In genomic region chr3:99586680-99587079, GRCh38 we compare ENCODE assay signal across 24 cellular contexts. TPM values are rescaled to one million over a fixed set of nuclear protein-coding genes. Genes with fewer than 3 reads are reported as not detected.
DNase-seq lines count a peak whose midpoint lies in the region; ATAC-seq and TF ChIP-seq lines count a peak whose summit lies in the region.
"Had no signal": no experiment of that assay in that cellular context is flagged by ENCODE, and none has a peak within 500 bp of the region (broad histone marks: within the 10 kb centered on the region; RNA-seq: fewer than 3 reads in every experiment).

No MANE protein-coding gene starts in this region.

- H3K27me3 Mint-ChIP-seq in MCF 10A (ENCODE audit: insufficient read depth, unreplicated experiment): no peaks in the 10 kb centered on the region

- H3K27ac ChIP-seq in breast epithelium (no peak overlapping the region), thoracic aorta (no peak overlapping the region), gastrocnemius medialis (no peak overlapping the region), adrenal gland (no peak overlapping the region)
- H3K27ac ChIP-seq: neutrophil had no signal

- no peak for ATAC-seq in thoracic aorta (ENCODE audit: insufficient number of reproducible peaks, low FRiP score, low read depth)
- no peak for ATAC-seq in gastrocnemius medialis
- ATAC-seq: activated T-cell treated with anti-CD3 and anti-CD28 coated beads, Interleukin-2, amount 50 U/mL, for 4 hours; HepG2 had no signal

- no peak for TF ChIP-seq POLR2A in breast epithelium (IDR thresholded peaks at IDR 0.05)
- no peak for TF ChIP-seq POLR2A in gastrocnemius medialis (IDR thresholded peaks at IDR 0.05)
- no peak for TF ChIP-seq POLR2A in adrenal gland (IDR thresholded peaks at IDR 0.05)

- H3K27ac Mint-ChIP-seq in MCF 10A (ENCODE audit: low read depth, unreplicated experiment): no peak overlapping the region
- H3K27ac Mint-ChIP-seq: memory B cell had no signal

- H3K9me3 ChIP-seq in breast epithelium (no peaks in the 10 kb centered on the region), thoracic aorta (no peaks in the 10 kb centered on the region), gastrocnemius medialis (no peaks in the 10 kb centered on the region), adrenal gland (replicated peaks in 1 of 3) (no peaks in the 10 kb centered on the region)
- H3K9me3 ChIP-seq: neutrophil had no signal

- no peaks in the 10 kb centered on the region for H3K9me3 Mint-ChIP-seq in MCF 10A (ENCODE audit: unreplicated experiment)
- H3K9me3 Mint-ChIP-seq: activated T-cell treated with anti-CD3 and anti-CD28 coated beads, Interleukin-2, amount 50 U/mL, for 4 hours had no signal

- BruUV-seq in MCF 10A (replicated peaks; lab: Mats Ljungman, UMichigan): no TSS peak

- no peaks in the 10 kb centered on the region for H3K4me1 Mint-ChIP-seq in MCF 10A (ENCODE audit: insufficient read depth, unreplicated experiment)
- H3K4me1 Mint-ChIP-seq: memory B cell had no signal

- CTCF ChIA-PET in MCF 10A (lab: Yijun Ruan, JAX): interaction anchor here (0.6 to 0.7 kb wide), 2 partner anchors 51 to 442 kb away, joined by 3 to 4 read pairs; partner anchors contain the start of gene COL8A1

- 56 to 59% (median 57%) methylated on average over 3 of the region's 3 CpGs for WGBS in adrenal gland, 4 donors

- no peaks in the 10 kb centered on the region for H3K36me3 ChIP-seq in breast epithelium
- H3K36me3 ChIP-seq in thoracic aorta: no peaks in the 10 kb centered on the region
- no peaks in the 10 kb centered on the region for H3K36me3 ChIP-seq in gastrocnemius medialis
- no peaks in the 10 kb centered on the region for H3K36me3 ChIP-seq in adrenal gland (replicated peaks in 1 of 2)
- H3K36me3 ChIP-seq: neutrophil had no signal

- POLR2A ChIA-PET in MCF 10A (lab: Yijun Ruan, JAX): no interaction called here

- H3K36me3 Mint-ChIP-seq in MCF 10A (ENCODE audit: insufficient read depth, unreplicated experiment): no peaks in the 10 kb centered on the region
- H3K36me3 Mint-ChIP-seq: memory B cell had no signal

- no peak for TF ChIP-seq CTCF in MCF 10A (IDR thresholded peaks at IDR 0.05; ENCODE audit: unreplicated experiment)
- no peak for TF ChIP-seq CTCF in breast epithelium (IDR thresholded peaks at IDR 0.05)
- TF ChIP-seq CTCF in fibroblast of villous mesenchyme (IDR thresholded peaks at IDR 0.05; ENCODE audit: insufficient read depth, low read depth, low read length): no peak
- TF ChIP-seq CTCF in thoracic aorta (IDR thresholded peaks at IDR 0.05): no peak
- TF ChIP-seq CTCF in gastrocnemius medialis (IDR thresholded peaks at IDR 0.05 in 4 of 5, conservative IDR thresholded peaks at IDR 0.05 in 1 of 5): no peak
- TF ChIP-seq CTCF in adrenal gland (IDR thresholded peaks at IDR 0.05): no peak

- H3K27me3 ChIP-seq in breast epithelium (no peaks in the 10 kb centered on the region), thoracic aorta (replicated peaks; ENCODE audit: insufficient read depth) (no peaks in the 10 kb centered on the region), gastrocnemius medialis (no peaks in the 10 kb centered on the region), adrenal gland (no peaks in the 10 kb centered on the region)
- H3K27me3 ChIP-seq: neutrophil had no signal

- intact Hi-C loops in MCF 10A (cut with micrococcal nuclease): no loop called here
- intact Hi-C loops in breast epithelium (cut with DNase I; ENCODE audit: low total_unique reads): loop anchor here (2.0 kb wide), 1 partner anchor 30 kb away; no protein-coding TSS in a partner anchor
- intact Hi-C loops in gastrocnemius medialis (cut with DNase I; ENCODE audit: low total_unique reads): no loop called here
- intact Hi-C loops in adrenal gland (cut with DNase I): no loop called here

- DNase-seq in MCF 10A (ENCODE audit: unreplicated experiment) (peak; percentile 4), breast epithelium (ENCODE audit: low spot score in 2 of 2) (no peak), amniotic epithelial cell (ENCODE audit: low read depth) (peak; percentile 52), fibroblast of villous mesenchyme (ENCODE audit: low read depth) (peak; percentile 63), thoracic aorta (ENCODE audit: low spot score) (no peak), gastrocnemius medialis (no peak), T-helper 1 cell (no peak), adrenal gland (no peak)
- DNase-seq: activated CD4-positive, alpha-beta T cell treated with anti-CD3 and anti-CD28 coated beads for 4 hours; activated naive CD4-positive, alpha-beta T cell treated with Interleukin-2 at 50 U/mL for 16 hours; activated T-cell treated with anti-CD3 and anti-CD28 coated beads, Interleukin-2, amount 50 U/mL, for 4 hours; caudate nucleus; COR-L47; DND-41; NCI-H1105 treated with DMSO at 0.1 percent for 48 hours; NCI-H2081; NCI-H345; NCI-H82; SHP77 treated with DMSO at 0.1 percent for 48 hours; stimulated activated CD4-positive, alpha-beta T cell treated with anti-CD3 and anti-CD28 coated beads, Interleukin-2, amount 100 ng/mL, for 24 hours had no signal

- no peak overlapping the region for H3K4me3 Mint-ChIP-seq in MCF 10A (ENCODE audit: unreplicated experiment)
- H3K4me3 Mint-ChIP-seq: activated T-cell treated with anti-CD3 and anti-CD28 coated beads, Interleukin-2, amount 50 U/mL, for 4 hours; memory B cell had no signal

- H3K4me3 ChIP-seq in breast epithelium: no peak overlapping the region
- no peak overlapping the region for H3K4me3 ChIP-seq in fibroblast of villous mesenchyme (ENCODE audit: low read depth, low read length)
- peak overlapping the region; percentile 34 for H3K4me3 ChIP-seq in thoracic aorta
- no peak overlapping the region for H3K4me3 ChIP-seq in gastrocnemius medialis
- H3K4me3 ChIP-seq in adrenal gland: no peak overlapping the region
- H3K4me3 ChIP-seq: smooth muscle cell had no signal

- H3K4me1 ChIP-seq in breast epithelium (no peaks in the 10 kb centered on the region), thoracic aorta (ENCODE audit: control insufficient read depth in 1 of 2, low read depth in 2 of 2) (peaks cover 0 to 10% of the 10 kb centered on the region in 2 donors), gastrocnemius medialis (no peaks in the 10 kb centered on the region), adrenal gland (replicated peaks in 1 of 2) (no peaks in the 10 kb centered on the region)

- in situ Hi-C loops in gastrocnemius medialis (cut with MboI; ENCODE audit: low sequenced_read_pairs in 4 of 4): no loop called here

RNA-seq across cellular contexts. Expression of gene COL8A1, which starts 51.7 kb away (rescaled TPM):
- total RNA-seq in MCF 10A (2022) (29.1 and 112 TPM in 2 replicates), breast epithelium (10 to 100 TPM in 2 of 3 donors, 1 to 10 TPM in 1; 9.2 to 43.6 (median 13.6) TPM), fibroblast of villous mesenchyme (324 and 401 TPM in 2 replicates), thoracic aorta (100 to 1,000 TPM; 253 to 916 TPM), gastrocnemius medialis (1 to 10 TPM; 2.2 to 8.6 (median 5.1) TPM), adrenal gland (10 to 100 TPM; 10.7 to 59.2 (median 18.8) TPM)
- polyA plus RNA-seq in adrenal gland: 10 to 100 TPM in 1 of 3 donors, 1 to 10 TPM in 2; 5.9 to 30.1 (median 7.7) TPM
- total RNA-seq: HepG2 had no signal
- polyA plus RNA-seq: HepG2 had no signal

Comparison
In these comparisons a context has a peak if more than half of its experiments do, and no peak if none do; other contexts are left out.
1. DNase-seq: peak in MCF 10A (single experiment), amniotic epithelial cell (single experiment) and fibroblast of villous mesenchyme (single experiment); none in breast epithelium (0 of 2), thoracic aorta (single experiment), gastrocnemius medialis (0 of 2), T-helper 1 cell (0 of 5) and adrenal gland (0 of 7).